Comparison of ENCODE assay signal across 7 cellular contexts in the genomic region with DNA sequence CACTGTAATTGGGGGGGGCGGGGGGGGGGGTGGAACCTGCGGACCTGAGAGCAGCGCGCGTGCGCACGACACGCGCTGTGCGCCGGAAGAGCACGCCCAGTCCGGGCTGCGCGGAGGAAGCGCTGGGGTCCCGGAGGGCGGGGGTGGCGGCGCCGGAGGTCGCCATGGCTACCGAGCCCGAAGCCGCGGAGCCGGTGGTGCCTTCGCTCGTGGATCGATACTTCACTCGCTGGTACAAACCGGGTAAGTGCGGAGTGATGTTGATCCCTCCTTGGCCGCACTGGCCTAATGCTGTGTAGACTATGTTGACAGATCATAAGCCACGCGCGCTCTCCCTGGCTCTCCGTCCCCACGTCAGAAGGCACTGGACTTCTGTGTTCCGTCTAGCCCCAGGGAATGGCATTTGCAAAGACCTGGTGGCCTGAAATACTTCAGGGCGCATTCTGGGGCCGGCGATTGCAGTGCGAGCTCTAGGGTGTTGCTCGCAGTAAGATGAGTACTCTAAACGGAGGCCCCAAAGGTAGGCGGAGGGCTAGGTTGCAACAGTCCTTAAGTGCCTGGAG. TPM values are rescaled to one million over a fixed set of nuclear protein-coding genes. Genes with fewer than 3 reads are reported as not detected.
DNase-seq lines count a peak whose midpoint lies in the region; ATAC-seq and TF ChIP-seq lines count a peak whose summit lies in the region.

A gene with protein sequence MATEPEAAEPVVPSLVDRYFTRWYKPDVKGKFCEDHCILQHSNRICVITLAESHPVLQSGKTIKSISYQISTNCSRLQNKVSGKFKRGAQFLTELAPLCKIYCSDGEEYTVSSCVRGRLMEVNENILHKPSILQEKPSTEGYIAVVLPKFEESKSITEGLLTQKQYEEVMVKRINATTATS (plus strand): TSS at position 78 of the 563 bp plus-strand sequence. CDS start 87 bp downstream, at position 165.

- intact Hi-C loops in body of pancreas (cut with DNase I): no loop called here
- intact Hi-C loops in sigmoid colon (cut with DNase I): loop anchor here (2.0 to 10.0 kb wide), 5 partner anchors 20 to 1450 kb away; a partner anchor contains a TSS

- DNase-seq in NCI-H146 treated with DMSO at 0.1 percent for 48 hours (lab: John Stamatoyannopoulos, UW; ENCODE audit: unreplicated experiment) (peak; percentile 53), T-helper 9 cell (peak; percentile 69), body of pancreas (peak; percentile 78 to 83 (median 83)), iPS DF 6.9 (ENCODE audit: low read depth, low spot score) (peak; percentile 37), sigmoid colon (peak; percentile 86)

- WGBS in body of pancreas, 2 donors: 1% methylated on average over 24 to 47 of the region's 47 CpGs
- WGBS in iPS DF 6.9 (ENCODE audit: insufficient coverage, insufficient read length): no CpG with 5 or more reads among the region's 47 CpGs
- 0% methylated on average over 47 of the region's 47 CpGs for WGBS in sigmoid colon, 2 donors

- H3K4me3 ChIP-seq in body of pancreas (peak within 1 kb of the TSS; percentile 64 to 94), iPS DF 6.9 (ENCODE audit: low read length) (peak within 1 kb of the TSS; percentile 74), sigmoid colon (peak within 1 kb of the TSS; percentile 65 to 88 (median 72))

- TF ChIP-seq CTCF in body of pancreas (IDR thresholded peaks at IDR 0.05): no peak
- no peak for TF ChIP-seq CTCF in sigmoid colon (IDR thresholded peaks at IDR 0.05)

- H3K36me3 ChIP-seq in body of pancreas (replicated peaks in 1 of 2; ENCODE audit: insufficient read depth in 1 of 2, low read depth in 2 of 2) (peaks cover 0 to 3% of the 10 kb centered on the region in 2 donors), iPS DF 6.9 (ENCODE audit: control insufficient read depth, insufficient read depth, low read length) (no peaks in the 10 kb centered on the region; the same call in 1 of the 2 replicates), sigmoid colon (peaks cover 0 to 17% (median 0%) of the 10 kb centered on the region in 4 donors)

- H3K27ac ChIP-seq in body of pancreas: peak within 1 kb of the TSS; percentile 85 to 95 (median 92)
- H3K27ac ChIP-seq in iPS DF 6.9 (ENCODE audit: low read length): no peak within 1 kb of the TSS
- peak within 1 kb of the TSS; percentile 88 to 92 (median 90) for H3K27ac ChIP-seq in sigmoid colon

- peak; percentile 84 for ATAC-seq in GM18502 (IDR thresholded peaks at IDR 0.05; ENCODE audit: poor library complexity, unreplicated experiment)
- ATAC-seq in HG02870 (IDR thresholded peaks at IDR 0.05; ENCODE audit: unreplicated experiment): peak; percentile 67
- ATAC-seq in body of pancreas: peak; percentile 94

- H3K4me1 ChIP-seq in body of pancreas: peaks cover 17% of the 10 kb centered on the region
- H3K4me1 ChIP-seq in iPS DF 6.9 (ENCODE audit: control insufficient read depth, insufficient read depth, low read length): 0 out of 2 replicates have a peak, but pooled peaks cover 1% of the 10 kb centered on the region
- H3K4me1 ChIP-seq in sigmoid colon: peaks cover 0 to 27% (median 21%) of the 10 kb centered on the region in 4 donors

- no peak for TF ChIP-seq EP300 in sigmoid colon (IDR thresholded peaks at IDR 0.05)

- TF ChIP-seq POLR2A in body of pancreas (IDR thresholded peaks at IDR 0.05): no peak
- no peak for TF ChIP-seq POLR2A in sigmoid colon (IDR thresholded peaks at IDR 0.05)

- H3K9me3 ChIP-seq in body of pancreas: no peaks in the 10 kb centered on the region
- H3K9me3 ChIP-seq in iPS DF 6.9 (ENCODE audit: control insufficient read depth, insufficient read depth, low read length): no peaks in the 10 kb centered on the region
- H3K9me3 ChIP-seq in sigmoid colon: no peaks in the 10 kb centered on the region

- H3K27me3 ChIP-seq in body of pancreas: no peaks in the 10 kb centered on the region
- no peaks in the 10 kb centered on the region for H3K27me3 ChIP-seq in iPS DF 6.9 (ENCODE audit: control insufficient read depth, insufficient read depth, low read length)
- no peaks in the 10 kb centered on the region for H3K27me3 ChIP-seq in sigmoid colon

RNA-seq across cellular contexts. Expression of the gene that starts here (rescaled TPM):
- total RNA-seq in body of pancreas: 1 to 10 TPM; 6.0 to 6.3 TPM
- 10 to 100 TPM in 2 of 4 donors, 1 to 10 TPM in 2; 5.6 to 12.5 (median 8.2) TPM for total RNA-seq in sigmoid colon
- polyA plus RNA-seq in sigmoid colon: 10 to 100 TPM; 11.8 to 18.3 (median 13.2) TPM
